ENCODE assay signal across 8 cellular contexts in genomic region chr9:15606667-15607472, GRCh38. TPM values are rescaled to one million over a fixed set of nuclear protein-coding genes. Genes with fewer than 3 reads are reported as not detected.
DNase-seq lines count a peak whose midpoint lies in the region; ATAC-seq and TF ChIP-seq lines count a peak whose summit lies in the region.

No MANE protein-coding gene starts in this region.

- no peak overlapping the region for H3K4me2 ChIP-seq in GM23338

- no peaks in the 10 kb centered on the region for H3K79me2 ChIP-seq in GM23338 (replicated peaks; ENCODE audit: insufficient read depth)

- TF ChIP-seq CTCF in GM23338 (conservative IDR thresholded peaks at IDR 0.05; ENCODE audit: low read depth in 2 of 2) (peak in 1 of 2 experiments; percentile 87; a peak in 3 of 4 replicates), astrocyte of the spinal cord (IDR thresholded peaks at IDR 0.05; ENCODE audit: low read depth, low read length) (peak; percentile 46), uterus (IDR thresholded peaks at IDR 0.05) (peak; percentile 64 to 77 (median 72))

- H3K4me1 Mint-ChIP-seq in GM23338: no peaks in the 10 kb centered on the region

- H3K9me2 ChIP-seq in GM23338 (ENCODE audit: insufficient read depth): no peaks in the 10 kb centered on the region

- no peak overlapping the region for H3K27ac Mint-ChIP-seq in GM23338

- H4K20me1 ChIP-seq in GM23338 (replicated peaks; ENCODE audit: insufficient read depth): no peaks in the 10 kb centered on the region

- no peak overlapping the region for H2AFZ ChIP-seq in GM23338

- no peak for TF ChIP-seq POLR2A in uterus (IDR thresholded peaks at IDR 0.05)

- H3F3A ChIP-seq in GM23338 (replicated peaks; ENCODE audit: low read depth): no peaks in the 10 kb centered on the region

- peak; percentile 11 for DNase-seq in DMS 273 treated with DMSO at 0.1 percent for 48 hours (lab: John Stamatoyannopoulos, UW)
- peak; percentile 65 for DNase-seq in GM23338 (ENCODE audit: low spot score)
- peak; percentile 88 for DNase-seq in NCI-H2196 (lab: John Stamatoyannopoulos, UW; ENCODE audit: unreplicated experiment)
- DNase-seq in astrocyte of the spinal cord (ENCODE audit: low read depth, low spot score): peak; percentile 66
- DNase-seq in kidney glomerular epithelial cell (lab: John Stamatoyannopoulos, UW): peak; percentile 34
- DNase-seq in uterus: no peak
- DNase-seq in stimulated activated CD4-positive, alpha-beta T cell treated with anti-CD3 and anti-CD28 coated beads, Interleukin-15, amount 100 ng/mL, for 24 hours: no peak

- no peaks in the 10 kb centered on the region for H3K9me3 ChIP-seq in uterus

- H3K27ac ChIP-seq in GM23338 (ENCODE audit: low read depth) (no peak overlapping the region), uterus (no peak overlapping the region)

- H3K4me3 Mint-ChIP-seq in GM23338: no peak overlapping the region

- in situ Hi-C loops in astrocyte of the spinal cord (cut with HindIII; ENCODE audit: low sequenced_read_pairs): no loop called here

- peaks cover 3% of the 10 kb centered on the region for H3K9me3 Mint-ChIP-seq in GM23338

- intact Hi-C loops in uterus (cut with DNase I; ENCODE audit: low total_unique reads): loop anchor here (5.0 kb wide), 1 partner anchor 395 kb away; no protein-coding TSS in a partner anchor

- H3K36me3 ChIP-seq in GM23338 (ENCODE audit: insufficient read depth) (no peaks in the 10 kb centered on the region), uterus (no peaks in the 10 kb centered on the region)

- H3K27me3 Mint-ChIP-seq in GM23338 (ENCODE audit: insufficient read depth, low read depth, poor library complexity): no peaks in the 10 kb centered on the region

- peaks cover under 1% of the 10 kb centered on the region; the same call in 2 of the 3 replicates for H3K36me3 Mint-ChIP-seq in GM23338 (ENCODE audit: low read depth)

- H3K27me3 ChIP-seq in GM23338 (ENCODE audit: insufficient read depth) (no peaks in the 10 kb centered on the region), uterus (no peaks in the 10 kb centered on the region)

- no peak overlapping the region for H3K4me3 ChIP-seq in GM23338
- no peak overlapping the region for H3K4me3 ChIP-seq in astrocyte of the spinal cord (ENCODE audit: low read depth, low read length)
- no peak overlapping the region for H3K4me3 ChIP-seq in uterus

- H3K4me1 ChIP-seq in GM23338 (ENCODE audit: insufficient read depth) (no peaks in the 10 kb centered on the region), uterus (no peaks in the 10 kb centered on the region)

- ATAC-seq in GM23338: no peak
- no peak for ATAC-seq in HG03039 (IDR thresholded peaks at IDR 0.05; ENCODE audit: unreplicated experiment)

TF ChIP-seq in GM23338, 12 proteins besides CTCF, POLR2A, EP300 and RAD21:
- no peak for TF ChIP-seq POLR2AphosphoS5 (IDR thresholded peaks at IDR 0.05; ENCODE audit: low read depth)

RNA-seq across cellular contexts. Expression of gene CCDC171, which starts 54.0 kb away (rescaled TPM):
- total RNA-seq in GM23338 (2014; rRNA removed; shearing (Covaris generic)): 3.5 and 4.4 TPM in 2 replicates
- polyA plus RNA-seq in GM23338 (2016; fragmentation: Nextera tagmentation; extraction: Ambion mirVana): 3.5 and 5.1 TPM in 2 replicates
- total RNA-seq in uterus: 10 to 100 TPM; 15.6 to 45.6 (median 26.4) TPM

Comparison
In these comparisons a context has a peak if more than half of its experiments do, and no peak if none do; other contexts are left out.
1. DNase-seq: peak in DMS 273 treated with DMSO at 0.1 percent for 48 hours (single experiment), GM23338 (single experiment), NCI-H2196 (single experiment), astrocyte of the spinal cord (single experiment) and kidney glomerular epithelial cell (single experiment); none in uterus (0 of 2) and stimulated activated CD4-positive, alpha-beta T cell treated with anti-CD3 and anti-CD28 coated beads, Interleukin-15, amount 100 ng/mL, for 24 hours (single experiment).